ENCODE assay signal across 24 cellular contexts in the genomic region with DNA sequence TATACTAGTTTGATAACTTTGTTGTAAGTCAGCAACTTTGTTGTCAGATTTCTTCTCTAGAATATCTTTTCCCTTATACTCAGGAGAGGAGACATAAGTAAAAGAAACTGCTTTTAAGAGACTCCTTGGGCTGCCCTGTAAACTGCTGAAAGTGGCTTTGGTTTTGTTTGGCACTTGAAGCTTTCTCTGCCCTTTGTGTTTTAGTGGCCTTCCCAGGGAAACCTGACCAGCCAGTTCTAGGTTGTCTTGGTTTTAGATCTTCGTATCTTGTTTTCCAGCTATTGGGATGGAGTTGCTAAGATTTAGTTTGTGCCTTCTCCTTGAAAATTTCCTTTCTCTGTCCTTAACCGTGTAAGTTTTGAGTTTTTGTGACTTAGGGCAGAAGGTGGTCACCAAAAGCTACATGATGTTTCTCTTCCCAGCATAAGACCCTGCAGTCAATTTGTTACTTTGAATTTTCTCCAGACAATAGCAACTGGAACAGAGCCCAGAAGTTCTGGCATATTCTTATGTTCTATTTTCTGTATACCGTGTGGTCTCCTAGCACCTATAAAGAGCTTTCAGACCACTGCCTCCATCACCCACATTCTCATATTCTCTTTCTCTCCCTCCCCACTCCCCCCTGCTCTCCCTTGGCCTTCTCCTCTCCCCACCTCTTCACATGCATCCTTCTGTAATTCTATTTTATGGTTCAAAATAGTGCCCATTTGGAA.
A peak's percentile ranks its signal among the peaks of the same experiment; 100 is the strongest.
DNase-seq lines count a peak whose midpoint lies in the region; ATAC-seq and TF ChIP-seq lines count a peak whose summit lies in the region.
"Had no signal": no experiment of that assay in that cellular context is flagged by ENCODE, and none has a peak within 500 bp of the region (broad histone marks: within the 10 kb centered on the region; RNA-seq: fewer than 3 reads in every experiment).

No MANE protein-coding gene starts in this region.

- no peaks in the 10 kb centered on the region for H3K27me3 ChIP-seq in stomach
- H3K27me3 ChIP-seq: BE2C, neural progenitor cell had no signal

- peaks cover 40% of the 10 kb centered on the region for H3K4me1 Mint-ChIP-seq in activated naive CD8-positive, alpha-beta T cell (ENCODE audit: low read depth)
- H3K4me1 Mint-ChIP-seq in activated naive CD8-positive, alpha-beta T cell treated with anti-CD3 and anti-CD28 coated beads, Interleukin-2, amount 50 U/mL, for 24 hours: peaks cover 2% of the 10 kb centered on the region
- H3K4me1 Mint-ChIP-seq: neural progenitor cell had no signal

- peaks cover 17% of the 10 kb centered on the region for H3K36me3 Mint-ChIP-seq in activated naive CD8-positive, alpha-beta T cell
- H3K36me3 Mint-ChIP-seq in activated naive CD8-positive, alpha-beta T cell treated with anti-CD3 and anti-CD28 coated beads, Interleukin-2, amount 50 U/mL, for 24 hours (ENCODE audit: low read depth): peaks cover 15% of the 10 kb centered on the region

- peaks cover 0 to 12% (median 4%) of the 10 kb centered on the region in 4 donors for H3K4me1 ChIP-seq in stomach
- H3K4me1 ChIP-seq: BE2C, neural progenitor cell had no signal

- TF ChIP-seq CTCF in VCaP (conservative IDR thresholded peaks at IDR 0.05) (no peak), stomach (IDR thresholded peaks at IDR 0.05) (no peak)

- H3K27ac Mint-ChIP-seq in activated naive CD8-positive, alpha-beta T cell: peak overlapping the region; percentile 29
- no peak overlapping the region for H3K27ac Mint-ChIP-seq in activated naive CD8-positive, alpha-beta T cell treated with anti-CD3 and anti-CD28 coated beads, Interleukin-2, amount 50 U/mL, for 24 hours
- H3K27ac Mint-ChIP-seq: activated T-cell treated with anti-CD3 and anti-CD28 coated beads, Interleukin-2, amount 50 U/mL, for 24 hours; neural progenitor cell; T-helper 1 cell treated with Interleukin-12 subunit alpha and Interleukin-12 subunit beta and Interleukin-4 antibody, amounts not matched to agents 30 μg/mL and 1 μg/mL, for 36 hours had no signal

- peak overlapping the region; percentile 70 for H3K27ac ChIP-seq in VCaP
- no peak overlapping the region for H3K27ac ChIP-seq in stomach
- H3K27ac ChIP-seq: neural progenitor cell had no signal

- no peak for ATAC-seq in activated naive CD8-positive, alpha-beta T cell treated with anti-CD3 and anti-CD28 coated beads, Interleukin-2, amount 50 U/mL, for 24 hours
- no peak for ATAC-seq in GM21528 (IDR thresholded peaks at IDR 0.05; ENCODE audit: low FRiP score, unreplicated experiment)
- ATAC-seq: GM12878 had no signal

- no peaks in the 10 kb centered on the region for H3K27me3 Mint-ChIP-seq in activated naive CD8-positive, alpha-beta T cell
- H3K27me3 Mint-ChIP-seq in activated naive CD8-positive, alpha-beta T cell treated with anti-CD3 and anti-CD28 coated beads, Interleukin-2, amount 50 U/mL, for 24 hours: no peaks in the 10 kb centered on the region
- H3K27me3 Mint-ChIP-seq: activated T-cell treated with anti-CD3 and anti-CD28 coated beads, Interleukin-2, amount 50 U/mL, for 24 hours; progenitor cell of endocrine pancreas had no signal

- DNase-seq in activated naive CD8-positive, alpha-beta T cell treated with anti-CD3 and anti-CD28 coated beads, Interleukin-2, amount 50 U/mL, for 24 hours: no peak
- DNase-seq in fibroblast of peridontal ligament (ENCODE audit: extremely low read depth) (peak; percentile 18), stomach (peak; percentile 52), DMS114 treated with DMSO at 0.1 percent for 48 hours (lab: John Stamatoyannopoulos, UW; ENCODE audit: unreplicated experiment) (no peak), Kasumi-1 (lab: John Stamatoyannopoulos, UW) (no peak)
- DNase-seq: activated CD4-positive, alpha-beta T cell treated with anti-CD3 and anti-CD28 coated beads for 48 hours; activated naive CD4-positive, alpha-beta T cell treated with Interleukin-2 at 50 U/mL for 16 hours; activated T-cell treated with anti-CD3 and anti-CD28 coated beads, Interleukin-2, amount 50 U/mL, for 24 hours; anterior cingulate cortex; BE2C; DND-41; erythroblast; MM.1S; NCI-H1417 treated with DMSO at 0.1 percent for 48 hours; NCI-H2107; NCI-H524 treated with DMSO at 0.1 percent for 48 hours; stimulated activated CD8-positive, alpha-beta memory T cell treated with anti-CD3 and anti-CD28 coated beads, Interleukin-4, amount 100 ng/mL, for 48 hours had no signal

- no peak overlapping the region for H3K4me3 Mint-ChIP-seq in activated naive CD8-positive, alpha-beta T cell
- H3K4me3 Mint-ChIP-seq in activated naive CD8-positive, alpha-beta T cell treated with anti-CD3 and anti-CD28 coated beads, Interleukin-2, amount 50 U/mL, for 24 hours: no peak overlapping the region
- H3K4me3 Mint-ChIP-seq: activated T-cell treated with anti-CD3 and anti-CD28 coated beads, Interleukin-2, amount 50 U/mL, for 24 hours; neural progenitor cell; T-helper 1 cell treated with Interleukin-12 subunit alpha and Interleukin-12 subunit beta and Interleukin-4 antibody, amounts not matched to agents 30 μg/mL and 1 μg/mL, for 36 hours had no signal

- TF ChIP-seq POLR2A in stomach (IDR thresholded peaks at IDR 0.05): no peak

- no peaks in the 10 kb centered on the region for H3K9me3 Mint-ChIP-seq in activated naive CD8-positive, alpha-beta T cell (ENCODE audit: low read depth)
- H3K9me3 Mint-ChIP-seq in activated naive CD8-positive, alpha-beta T cell treated with anti-CD3 and anti-CD28 coated beads, Interleukin-2, amount 50 U/mL, for 24 hours: peaks cover 5% of the 10 kb centered on the region
- H3K9me3 Mint-ChIP-seq: activated T-cell treated with anti-CD3 and anti-CD28 coated beads, Interleukin-2, amount 50 U/mL, for 24 hours; T-helper 1 cell treated with Interleukin-12 subunit alpha and Interleukin-12 subunit beta and Interleukin-4 antibody, amounts not matched to agents 30 μg/mL and 1 μg/mL, for 36 hours had no signal

- intact Hi-C loops in stomach (cut with DNase I; ENCODE audit: low total_unique reads): no loop called here

- no peak for TF ChIP-seq EP300 in stomach (IDR thresholded peaks at IDR 0.05)

- H3K4me3 ChIP-seq in stomach: no peak overlapping the region
- H3K4me3 ChIP-seq: GM12878, neural progenitor cell had no signal

- 25 to 49% (median 36%) methylated on average over 3 of the region's 3 CpGs for WGBS in stomach, 5 donors

- no peaks in the 10 kb centered on the region for H3K9me3 ChIP-seq in stomach
- H3K9me3 ChIP-seq: BE2C had no signal

- no peaks in the 10 kb centered on the region for H3K36me3 ChIP-seq in stomach
- H3K36me3 ChIP-seq: BE2C, neural progenitor cell had no signal

Comparison
In these comparisons a context has a peak if more than half of its experiments do, and no peak if none do; other contexts are left out.
1. DNase-seq: peak in fibroblast of peridontal ligament (single experiment) and stomach (single experiment); none in activated naive CD8-positive, alpha-beta T cell treated with anti-CD3 and anti-CD28 coated beads, Interleukin-2, amount 50 U/mL, for 24 hours (single experiment), DMS114 treated with DMSO at 0.1 percent for 48 hours (single experiment) and Kasumi-1 (0 of 2).